ENCODE assay signal across 8 cellular contexts in the genomic region with DNA sequence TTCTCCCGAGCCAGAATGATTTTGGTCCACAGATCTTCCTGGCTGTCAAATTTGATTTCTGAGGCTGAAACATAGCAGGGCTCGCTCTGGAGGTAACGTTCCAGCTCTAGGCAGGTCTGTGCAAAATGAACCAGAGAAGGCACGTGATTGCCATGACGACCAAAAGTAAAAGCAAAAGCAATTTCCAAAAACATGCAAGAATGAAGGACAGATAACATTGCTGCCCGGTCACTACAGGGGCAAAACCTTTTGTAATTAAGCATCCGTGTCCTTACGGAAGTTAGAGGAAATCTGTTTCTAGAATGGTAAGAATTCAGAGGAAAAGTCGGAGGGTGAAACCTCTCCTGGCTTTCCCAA. TPM values are rescaled to one million over a fixed set of nuclear protein-coding genes. Genes with fewer than 3 reads are reported as not detected.
DNase-seq lines count a peak whose midpoint lies in the region; ATAC-seq and TF ChIP-seq lines count a peak whose summit lies in the region.

No MANE protein-coding gene starts in this region.

- peak; percentile 43 for DNase-seq in activated naive CD4-positive, alpha-beta T cell treated with anti-CD3 and anti-CD28 coated beads for 36 hours
- no peak for DNase-seq in activated naive CD4-positive, alpha-beta T cell treated with anti-CD3 and anti-CD28 coated beads, Interleukin-2, amount 50 U/mL, for 16 hours
- peak; percentile 65 for DNase-seq in amniotic epithelial cell (ENCODE audit: low read depth)
- no peak for DNase-seq in tibial nerve (ENCODE audit: low spot score in 2 of 2)
- no peak for DNase-seq in NCI-H146 (lab: John Stamatoyannopoulos, UW)
- DNase-seq in NOMO-1 treated with dmso at 0.1 percent for 144 hours (lab: John Stamatoyannopoulos, UW; ENCODE audit: unreplicated experiment): no peak

- no peak for TF ChIP-seq POLR2A in tibial nerve (IDR thresholded peaks at IDR 0.05)

- CTCF ChIA-PET in activated naive CD4-positive, alpha-beta T cell treated with anti-CD3 and anti-CD28 coated beads for 36 hours (lab: Charles Lee): interaction anchor here (0.7 to 0.8 kb wide), 3 partner anchors 29 to 151 kb away, joined by 3 read pairs; no protein-coding TSS in a partner anchor

- WGBS in liver: 42% methylated on average over 9 of the region's 9 CpGs
- 0 to 6% methylated on average over 9 of the region's 9 CpGs for WGBS in tibial nerve, 2 donors

- H3K36me3 ChIP-seq in liver (ENCODE audit: control insufficient read depth in 4 of 4, insufficient read depth in 3 of 4, low read depth in 1 of 4, low read length in 3 of 4): peaks cover 14 to 54% (median 43%) of the 10 kb centered on the region in 4 donors
- peaks cover 13 to 51% (median 30%) of the 10 kb centered on the region in 3 donors for H3K36me3 ChIP-seq in tibial nerve

- no peak for ATAC-seq in GM21717 (IDR thresholded peaks at IDR 0.05; ENCODE audit: unreplicated experiment)

- H3K4me1 Mint-ChIP-seq in activated naive CD4-positive, alpha-beta T cell treated with anti-CD3 and anti-CD28 coated beads for 36 hours (ENCODE audit: low read depth): peaks cover 63% of the 10 kb centered on the region

- H3K9me3 Mint-ChIP-seq in activated naive CD4-positive, alpha-beta T cell treated with anti-CD3 and anti-CD28 coated beads for 36 hours: no peaks in the 10 kb centered on the region

- peak overlapping the region; percentile 96 for H3K4me3 Mint-ChIP-seq in activated naive CD4-positive, alpha-beta T cell treated with anti-CD3 and anti-CD28 coated beads for 36 hours

- peak in 1 of 2 donors; percentile 2 for TF ChIP-seq EP300 in tibial nerve (IDR thresholded peaks at IDR 0.05)

- H3K27ac ChIP-seq in liver (ENCODE audit: low read depth in 1 of 2, low read length in 2 of 2) (peak overlapping the region; percentile 89 to 100), tibial nerve (peak overlapping the region; percentile 98 to 100 (median 99))

- H3K9me3 ChIP-seq in liver (ENCODE audit: control insufficient read depth in 4 of 4, low read length in 3 of 4): no peaks in the 10 kb centered on the region
- no peaks in the 10 kb centered on the region for H3K9me3 ChIP-seq in tibial nerve

- H3K27me3 ChIP-seq in liver (ENCODE audit: control insufficient read depth in 4 of 4, insufficient read depth in 4 of 4, low read length in 3 of 4) (no peaks in the 10 kb centered on the region), tibial nerve (no peaks in the 10 kb centered on the region)

- H3K4me3 ChIP-seq in liver (ENCODE audit: low read depth in 1 of 3, low read length in 3 of 3): peak overlapping the region; percentile 84 to 99 (median 90)
- H3K4me3 ChIP-seq in tibial nerve: peak overlapping the region; percentile 83 to 98 (median 88)

- no peak for TF ChIP-seq RAD21 in liver (IDR thresholded peaks at IDR 0.05)

- H3K27me3 Mint-ChIP-seq in activated naive CD4-positive, alpha-beta T cell treated with anti-CD3 and anti-CD28 coated beads for 36 hours (ENCODE audit: low read depth): no peaks in the 10 kb centered on the region

- peak overlapping the region; percentile 100 for H3K9ac ChIP-seq in liver (ENCODE audit: low read depth in 1 of 2, low read length in 2 of 2)

- H3K4me1 ChIP-seq in liver (ENCODE audit: control insufficient read depth in 4 of 4, insufficient read depth in 4 of 4, low read length in 3 of 4) (peaks cover 2 to 30% (median 8%) of the 10 kb centered on the region in 4 donors), tibial nerve (peaks cover 0 to 45% (median 36%) of the 10 kb centered on the region in 4 donors)

- peak overlapping the region; percentile 99 for H3K27ac Mint-ChIP-seq in activated naive CD4-positive, alpha-beta T cell treated with anti-CD3 and anti-CD28 coated beads for 36 hours

- H3K36me3 Mint-ChIP-seq in activated naive CD4-positive, alpha-beta T cell treated with anti-CD3 and anti-CD28 coated beads for 36 hours (ENCODE audit: low read depth): peaks cover 68% of the 10 kb centered on the region

- intact Hi-C loops in activated naive CD4-positive, alpha-beta T cell treated with anti-CD3 and anti-CD28 coated beads for 36 hours (cut with micrococcal nuclease): loop anchor here (2.0 to 5.0 kb wide), 5 partner anchors 85 to 555 kb away; no protein-coding TSS in a partner anchor

- TF ChIP-seq CTCF in liver (IDR thresholded peaks at IDR 0.05; ENCODE audit: low read depth, low read length, missing input control) (no peak), tibial nerve (IDR thresholded peaks at IDR 0.05) (no peak)

TF ChIP-seq in liver, 16 proteins besides CTCF, POLR2A, EP300 and RAD21:
- TF ChIP-seq FOXA1 (IDR thresholded peaks at IDR 0.05) (no peak), RXRA (IDR thresholded peaks at IDR 0.05) (peak in 1 of 2 donors; percentile 18), JUND (IDR thresholded peaks at IDR 0.05) (no peak), YY1 (IDR thresholded peaks at IDR 0.05) (no peak), NR2F2 (IDR thresholded peaks at IDR 0.05) (peak; percentile 67), HNF4A (conservative IDR thresholded peaks at IDR 0.05) (no peak), EGR1 (IDR thresholded peaks at IDR 0.05; ENCODE audit: low read depth in 2 of 2) (no peak)
- TF ChIP-seq, protein P1, sequence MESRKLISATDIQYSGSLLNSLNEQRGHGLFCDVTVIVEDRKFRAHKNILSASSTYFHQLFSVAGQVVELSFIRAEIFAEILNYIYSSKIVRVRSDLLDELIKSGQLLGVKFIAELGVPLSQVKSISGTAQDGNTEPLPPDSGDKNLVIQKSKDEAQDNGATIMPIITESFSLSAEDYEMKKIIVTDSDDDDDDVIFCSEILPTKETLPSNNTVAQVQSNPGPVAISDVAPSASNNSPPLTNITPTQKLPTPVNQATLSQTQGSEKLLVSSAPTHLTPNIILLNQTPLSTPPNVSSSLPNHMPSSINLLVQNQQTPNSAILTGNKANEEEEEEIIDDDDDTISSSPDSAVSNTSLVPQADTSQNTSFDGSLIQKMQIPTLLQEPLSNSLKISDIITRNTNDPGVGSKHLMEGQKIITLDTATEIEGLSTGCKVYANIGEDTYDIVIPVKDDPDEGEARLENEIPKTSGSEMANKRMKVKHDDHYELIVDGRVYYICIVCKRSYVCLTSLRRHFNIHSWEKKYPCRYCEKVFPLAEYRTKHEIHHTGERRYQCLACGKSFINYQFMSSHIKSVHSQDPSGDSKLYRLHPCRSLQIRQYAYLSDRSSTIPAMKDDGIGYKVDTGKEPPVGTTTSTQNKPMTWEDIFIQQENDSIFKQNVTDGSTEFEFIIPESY (IDR thresholded peaks at IDR 0.05): no peak

RNA-seq across cellular contexts. Expression of a gene that starts 2.9 kb away (rescaled TPM):
- 10 to 100 TPM; 78.9 to 82.1 TPM for total RNA-seq in activated naive CD4-positive, alpha-beta T cell treated with anti-CD3 and anti-CD28 coated beads for 36 hours
- total RNA-seq in liver: 10 to 100 TPM; 17.7 to 26.6 TPM
- 100 to 1,000 TPM in 1 of 2 donors, 10 to 100 TPM in 1; 11.0 to 124 TPM for polyA plus RNA-seq in liver
- 100 to 1,000 TPM; 156 to 226 (median 189) TPM for total RNA-seq in tibial nerve

Comparison
In these comparisons a context has a peak if more than half of its experiments do, and no peak if none do; other contexts are left out.
1. DNase-seq: peak in activated naive CD4-positive, alpha-beta T cell treated with anti-CD3 and anti-CD28 coated beads for 36 hours (single experiment) and amniotic epithelial cell (single experiment); none in activated naive CD4-positive, alpha-beta T cell treated with anti-CD3 and anti-CD28 coated beads, Interleukin-2, amount 50 U/mL, for 16 hours (single experiment), tibial nerve (0 of 2), NCI-H146 (single experiment) and NOMO-1 treated with dmso at 0.1 percent for 144 hours (single experiment).